In the genomic region with DNA sequence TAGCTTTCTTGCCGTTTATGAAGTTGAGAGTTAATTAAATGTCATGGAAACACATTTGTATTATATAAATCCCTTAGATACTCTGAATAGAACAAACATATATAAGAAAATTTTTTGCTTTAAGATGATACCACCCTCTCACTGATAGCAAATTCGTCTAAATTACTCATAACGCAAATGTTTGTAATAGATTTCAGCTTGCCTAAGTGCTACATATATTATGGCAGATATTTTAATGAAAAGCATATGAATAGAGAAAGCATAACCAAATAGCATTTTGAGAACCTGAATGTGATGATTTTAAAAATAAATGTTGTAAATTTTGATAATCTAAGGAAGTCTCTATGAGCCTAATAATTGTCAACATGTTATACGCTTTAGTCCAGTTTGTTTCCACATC, we compare ENCODE assay signal across 22 cellular contexts. TPM values are rescaled to one million over a fixed set of nuclear protein-coding genes. Genes with fewer than 3 reads are reported as not detected.
DNase-seq lines count a peak whose midpoint lies in the region; ATAC-seq, FAIRE-seq and TF ChIP-seq lines count a peak whose summit lies in the region.
"Had no signal": no experiment of that assay in that cellular context is flagged by ENCODE, and none has a peak within 500 bp of the region (broad histone marks: within the 10 kb centered on the region; RNA-seq: fewer than 3 reads in every experiment).

No MANE protein-coding gene starts in this region.

- DNase-seq in pancreas: no peak
- no peak for DNase-seq in transverse colon
- no peak for DNase-seq in medulla oblongata (ENCODE audit: extremely low spot score)
- no peak for DNase-seq in tibial nerve (ENCODE audit: low spot score in 2 of 2)
- DNase-seq in RKO (ENCODE audit: low spot score): no peak
- DNase-seq: C1 segment of cervical spinal cord; Calu3; CD4-positive, alpha-beta memory T cell; COR-L47; DMS53; DMS79 treated with DMSO at 0.1 percent for 48 hours; GF-D8; GM23248; H7; HCEC 1CT had no signal

- ATAC-seq in gastroesophageal sphincter (no peak), pancreas (no peak)

- WGBS in gastroesophageal sphincter (ENCODE audit: low coverage in 1 of 2), 2 donors: 42 to 50% methylated on average over 4 of the region's 4 CpGs
- 84 to 87% methylated on average over 4 of the region's 4 CpGs for WGBS in pancreas, 2 donors
- 71 to 74% methylated on average over 4 of the region's 4 CpGs for WGBS in transverse colon (ENCODE audit: low coverage in 1 of 2), 2 donors
- 85% methylated on average over 4 of the region's 4 CpGs for WGBS in tibial nerve, 2 donors

- peaks cover 21% of the 10 kb centered on the region for H3K4me1 ChIP-seq in endocrine pancreas (ENCODE audit: control insufficient read depth, insufficient read depth, low read length)
- peaks cover 6 to 82% (median 18%) of the 10 kb centered on the region in 3 donors for H3K4me1 ChIP-seq in gastroesophageal sphincter
- peaks cover 0 to 4% (median 0%) of the 10 kb centered on the region in 3 donors for H3K4me1 ChIP-seq in pancreas
- H3K4me1 ChIP-seq in transverse colon: peaks cover 0 to 10% (median 5%) of the 10 kb centered on the region in 4 donors
- H3K4me1 ChIP-seq in tibial nerve: no peaks in the 10 kb centered on the region

- H3K4me3 ChIP-seq in endocrine pancreas (ENCODE audit: control insufficient read depth, insufficient read depth, low read length) (peak overlapping the region; percentile 47), gastroesophageal sphincter (no peak overlapping the region), pancreas (no peak overlapping the region), transverse colon (no peak overlapping the region), tibial nerve (no peak overlapping the region)
- H3K4me3 ChIP-seq: GM23248 had no signal

- no peak overlapping the region for H3K9ac ChIP-seq in endocrine pancreas (ENCODE audit: control insufficient read depth, insufficient read depth, low read length)
- H3K9ac ChIP-seq: GM23248 had no signal

- TF ChIP-seq CTCF in gastroesophageal sphincter (IDR thresholded peaks at IDR 0.05) (no peak), pancreas (IDR thresholded peaks at IDR 0.05) (no peak), transverse colon (IDR thresholded peaks at IDR 0.05) (no peak), tibial nerve (IDR thresholded peaks at IDR 0.05) (no peak)

- H3K27me3 ChIP-seq in endocrine pancreas (ENCODE audit: control insufficient read depth, insufficient read depth, low read length) (no peaks in the 10 kb centered on the region), gastroesophageal sphincter (no peaks in the 10 kb centered on the region), pancreas (no peaks in the 10 kb centered on the region), transverse colon (no peaks in the 10 kb centered on the region), tibial nerve (no peaks in the 10 kb centered on the region)

- in situ Hi-C loops in transverse colon (cut with MboI; ENCODE audit: low pct_ligation_motif_present in 1 of 4, low pct_unique_long_range_greater_than_20kb in 1 of 4, low sequenced_read_pairs in 3 of 4): no loop called here

- TF ChIP-seq EP300 in gastroesophageal sphincter (IDR thresholded peaks at IDR 0.05) (no peak), transverse colon (IDR thresholded peaks at IDR 0.05; ENCODE audit: low read depth) (no peak), tibial nerve (IDR thresholded peaks at IDR 0.05) (no peak)

- H3K36me3 ChIP-seq in endocrine pancreas (ENCODE audit: control insufficient read depth, insufficient read depth, low read length) (no peaks in the 10 kb centered on the region), gastroesophageal sphincter (peaks cover 0 to 29% of the 10 kb centered on the region in 2 donors), pancreas (no peaks in the 10 kb centered on the region), transverse colon (no peaks in the 10 kb centered on the region), tibial nerve (no peaks in the 10 kb centered on the region)

- H3K9me3 ChIP-seq in endocrine pancreas (ENCODE audit: control insufficient read depth, low read length) (no peaks in the 10 kb centered on the region), gastroesophageal sphincter (no peaks in the 10 kb centered on the region), pancreas (no peaks in the 10 kb centered on the region), transverse colon (no peaks in the 10 kb centered on the region), tibial nerve (no peaks in the 10 kb centered on the region)

- intact Hi-C loops in pancreas (cut with DNase I): no loop called here
- intact Hi-C loops in transverse colon (cut with DNase I; ENCODE audit: low total_unique reads): no loop called here

- TF ChIP-seq POLR2A in gastroesophageal sphincter (IDR thresholded peaks at IDR 0.05) (no peak), transverse colon (IDR thresholded peaks at IDR 0.05) (no peak), tibial nerve (IDR thresholded peaks at IDR 0.05) (no peak)

- H3K27ac ChIP-seq in gastroesophageal sphincter (peak overlapping the region; percentile 63 to 93 (median 92)), pancreas (no peak overlapping the region), transverse colon (peak overlapping the region; percentile 11 to 89 (median 38)), tibial nerve (no peak overlapping the region)
- H3K27ac ChIP-seq: GM23248 had no signal

- FAIRE-seq in pancreas (lab: Jason Lieb, UNC): peak; percentile 23
- FAIRE-seq: GM12891, GM18507, H1 had no signal

RNA-seq across cellular contexts. Expression of a gene that starts 9.2 kb away (rescaled TPM):
- total RNA-seq in gastroesophageal sphincter (100 to 1,000 TPM in 2 of 4 donors, 10 to 100 TPM in 2; 60.3 to 158 (median 89.1) TPM), pancreas (1 to 10 TPM; 4.9 to 9.6 (median 6.1) TPM), transverse colon (100 to 1,000 TPM in 1 of 4 donors, 10 to 100 TPM in 3; 16.2 to 338 (median 23.7) TPM), tibial nerve (10 to 100 TPM in 1 of 4 donors, 1 to 10 TPM in 3; 1.6 to 13.8 (median 5.0) TPM)
- 10 to 100 TPM in 1 of 2 donors, 1 to 10 TPM in 1; 9.6 to 11.1 TPM for polyA plus RNA-seq in pancreas
- total RNA-seq: A172; Calu3; CD4-positive, alpha-beta memory T cell; G401 had no signal

Comparison
In these comparisons a context has a peak if more than half of its experiments do, and no peak if none do; other contexts are left out.
1. H3K27ac ChIP-seq: peak in gastroesophageal sphincter (4 of 4) and transverse colon (4 of 4); none in pancreas (0 of 4) and tibial nerve (0 of 4).